In genomic region chr11:69365567-69365966, GRCh38 we compare ENCODE assay signal across 21 cellular contexts.
DNase-seq lines count a peak whose midpoint lies in the region; ATAC-seq and TF ChIP-seq lines count a peak whose summit lies in the region.
"Had no signal": no experiment of that assay in that cellular context is flagged by ENCODE, and none has a peak within 500 bp of the region (broad histone marks: within the 10 kb centered on the region; RNA-seq: fewer than 3 reads in every experiment).

No MANE protein-coding gene starts in this region.

- 73% methylated on average over 4 of the region's 4 CpGs for WGBS in esophagus muscularis mucosa
- WGBS in testis, 2 donors = 72 to 77% methylated on average over 4 of the region's 4 CpGs

- H3K27ac ChIP-seq in HEK293 (ENCODE audit: extremely low read depth, low read depth, low read length) = no peak overlapping the region
- no peak overlapping the region for H3K27ac ChIP-seq in esophagus muscularis mucosa (replicated peaks in 1 of 4)
- no peak overlapping the region for H3K27ac ChIP-seq in testis
- H3K27ac ChIP-seq: C4-2B had no signal

- H3K27me3 Mint-ChIP-seq in WTC11 (ENCODE audit: low read depth) = no peaks in the 10 kb centered on the region
- H3K27me3 Mint-ChIP-seq: B cell had no signal

- H3K4me1 Mint-ChIP-seq in WTC11 = peaks cover 5% of the 10 kb centered on the region; the same call in 1 of the 2 replicates
- H3K4me1 Mint-ChIP-seq: B cell had no signal

- H3K27me3 ChIP-seq in esophagus muscularis mucosa = no peaks in the 10 kb centered on the region
- no peaks in the 10 kb centered on the region for H3K27me3 ChIP-seq in testis

- TF ChIP-seq POLR2A in esophagus muscularis mucosa (IDR thresholded peaks at IDR 0.05; ENCODE audit: low read depth) (no peak), testis (IDR thresholded peaks at IDR 0.05) (no peak)

- no peaks in the 10 kb centered on the region for H3K4me1 ChIP-seq in HEK293 (ENCODE audit: control insufficient read depth, insufficient read depth, low read length)
- no peaks in the 10 kb centered on the region for H3K4me1 ChIP-seq in esophagus muscularis mucosa
- no peaks in the 10 kb centered on the region for H3K4me1 ChIP-seq in testis

- peaks cover 16% of the 10 kb centered on the region for H3K9me3 Mint-ChIP-seq in WTC11
- H3K9me3 Mint-ChIP-seq: CD8-positive, alpha-beta T cell had no signal

- TF ChIP-seq EP300 in esophagus muscularis mucosa (IDR thresholded peaks at IDR 0.05) = no peak

- CTCF ChIA-PET in HEK293 (lab: Yijun Ruan, JAX) = interaction anchor here (1.1 kb wide), 1 partner anchor 278 kb away, joined by 3 read pairs; no protein-coding TSS in a partner anchor
- CTCF ChIA-PET in WTC11 (lab: Charles Lee) = interaction anchor here (0.6 to 1.5 kb wide), 3 partner anchors 83 to 651 kb away, joined by 3 to 6 read pairs (median 3); no protein-coding TSS in a partner anchor

- TF ChIP-seq CTCF in HEK293 (tag by site-specific recombination; IDR thresholded peaks at IDR 0.05) (no peak), WTC11 (IDR thresholded peaks at IDR 0.05) (no peak), esophagus muscularis mucosa (IDR thresholded peaks at IDR 0.05) (no peak), testis (IDR thresholded peaks at IDR 0.05) (no peak)

- H3K4me3 Mint-ChIP-seq in WTC11 = no peak overlapping the region
- H3K4me3 Mint-ChIP-seq: B cell; CD8-positive, alpha-beta T cell had no signal

- H3K4me3 ChIP-seq in HEK293 (ENCODE audit: low read depth, low read length) (no peak overlapping the region), esophagus muscularis mucosa (no peak overlapping the region), testis (no peak overlapping the region)

- H3K36me3 ChIP-seq in HEK293 (ENCODE audit: control insufficient read depth in 2 of 2, insufficient read depth in 1 of 2, low read length in 2 of 2) (no peaks in the 10 kb centered on the region), esophagus muscularis mucosa (no peaks in the 10 kb centered on the region), testis (ENCODE audit: low read depth, missing control alignments) (no peaks in the 10 kb centered on the region)

- H3K9me3 ChIP-seq in HEK293 (ENCODE audit: control insufficient read depth, insufficient read depth, low read depth, low read length) (no peaks in the 10 kb centered on the region), esophagus muscularis mucosa (peaks cover 0 to 10% (median 0%) of the 10 kb centered on the region in 4 donors), testis (no peaks in the 10 kb centered on the region)
- H3K9me3 ChIP-seq: SK-N-SH had no signal

- no peak overlapping the region for H3K27ac Mint-ChIP-seq in WTC11
- H3K27ac Mint-ChIP-seq: B cell; CD8-positive, alpha-beta T cell had no signal

- DNase-seq in WTC11 (ENCODE audit: low spot score) (no peak), esophagus muscularis mucosa (ENCODE audit: extremely low spot score) (peak; percentile 29), testis (peak; percentile 6), NCI-H2107 (lab: John Stamatoyannopoulos, UW) (no peak), occipital lobe (lab: John Stamatoyannopoulos, UW) (no peak)
- DNase-seq in effector CD8-positive, alpha-beta T cell (lab: John Stamatoyannopoulos, UW) = no peak
- DNase-seq: CD8-positive, alpha-beta T cell; DMS79 treated with DMSO at 0.1 percent for 48 hours; GF-D8; KBM-7; MV-4-11; NCI-H1105; NCI-H1436 treated with DMSO at 0.1 percent for 48 hours; NCI-H187 treated with DMSO at 0.1 percent for 48 hours; NCI-H446; NCI-H524 treated with DMSO at 0.1 percent for 48 hours; NCI-H774; SK-N-SH had no signal

- POLR2A ChIA-PET in HEK293 (lab: Yijun Ruan, JAX) (interaction anchor here (0.7 kb wide), 1 partner anchor 30 kb away, joined by 3 read pairs; no protein-coding TSS in a partner anchor), WTC11 (lab: Charles Lee) (interaction anchor here (0.7 kb wide), 1 partner anchor 270 kb away, joined by 3 read pairs; no protein-coding TSS in a partner anchor)

- intact Hi-C loops in esophagus muscularis mucosa (cut with DNase I) = no loop called here
- intact Hi-C loops in testis (cut with DNase I; ENCODE audit: low total_unique reads) = no loop called here

- H3K36me3 Mint-ChIP-seq in WTC11 = peaks cover 14% of the 10 kb centered on the region
- H3K36me3 Mint-ChIP-seq: CD8-positive, alpha-beta T cell had no signal

- ATAC-seq in WTC11 = no peak
- ATAC-seq: CD8-positive, alpha-beta T cell had no signal

TF ChIP-seq in HEK293, 187 proteins besides CTCF, POLR2A, EP300 and RAD21:
- TF ChIP-seq ZBTB1 (tag by site-specific recombination; IDR thresholded peaks at IDR 0.05) (no peak), ZNF837 (tag by site-specific recombination; IDR thresholded peaks at IDR 0.05) (no peak), ZNF223 (tag by site-specific recombination; IDR thresholded peaks at IDR 0.05) (no peak), ZBTB26 (tag by site-specific recombination; optimal IDR thresholded peaks at IDR 0.05) (no peak), EGR2 (tag by site-specific recombination; IDR thresholded peaks at IDR 0.05; ENCODE audit: low read depth) (peak; percentile 98), ZFHX2 (tag by site-specific recombination; conservative IDR thresholded peaks at IDR 0.05) (peak; percentile 97), YY1 (tag by site-specific recombination; IDR thresholded peaks at IDR 0.05) (no peak), SCRT1 (tag by site-specific recombination; IDR thresholded peaks at IDR 0.05; ENCODE audit: borderline replicate concordance) (no peak)
- TF ChIP-seq, protein P1, sequence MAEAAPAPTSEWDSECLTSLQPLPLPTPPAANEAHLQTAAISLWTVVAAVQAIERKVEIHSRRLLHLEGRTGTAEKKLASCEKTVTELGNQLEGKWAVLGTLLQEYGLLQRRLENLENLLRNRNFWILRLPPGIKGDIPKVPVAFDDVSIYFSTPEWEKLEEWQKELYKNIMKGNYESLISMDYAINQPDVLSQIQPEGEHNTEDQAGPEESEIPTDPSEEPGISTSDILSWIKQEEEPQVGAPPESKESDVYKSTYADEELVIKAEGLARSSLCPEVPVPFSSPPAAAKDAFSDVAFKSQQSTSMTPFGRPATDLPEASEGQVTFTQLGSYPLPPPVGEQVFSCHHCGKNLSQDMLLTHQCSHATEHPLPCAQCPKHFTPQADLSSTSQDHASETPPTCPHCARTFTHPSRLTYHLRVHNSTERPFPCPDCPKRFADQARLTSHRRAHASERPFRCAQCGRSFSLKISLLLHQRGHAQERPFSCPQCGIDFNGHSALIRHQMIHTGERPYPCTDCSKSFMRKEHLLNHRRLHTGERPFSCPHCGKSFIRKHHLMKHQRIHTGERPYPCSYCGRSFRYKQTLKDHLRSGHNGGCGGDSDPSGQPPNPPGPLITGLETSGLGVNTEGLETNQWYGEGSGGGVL (tag by site-specific recombination; IDR thresholded peaks at IDR 0.05) = peak; percentile 54

TF ChIP-seq in WTC11, 78 proteins besides CTCF, POLR2A, EP300 and RAD21:
- peak; percentile 70; the same call in 1 of the 2 replicates for TF ChIP-seq ZNF263 (CRISPR knock-in tag; IDR thresholded peaks at IDR 0.05; ENCODE audit: low read depth)
- no peak for TF ChIP-seq STAT6 (CRISPR knock-in tag; conservative IDR thresholded peaks at IDR 0.05; ENCODE audit: low read depth)

Comparison
In these comparisons a context has a peak if more than half of its experiments do, and no peak if none do; other contexts are left out.
1. DNase-seq: peak in esophagus muscularis mucosa (single experiment) and testis (single experiment); none in WTC11 (single experiment), NCI-H2107 (single experiment), occipital lobe (single experiment) and effector CD8-positive, alpha-beta T cell (single experiment).